ENCODE assay signal across 15 cellular contexts in the genomic region with DNA sequence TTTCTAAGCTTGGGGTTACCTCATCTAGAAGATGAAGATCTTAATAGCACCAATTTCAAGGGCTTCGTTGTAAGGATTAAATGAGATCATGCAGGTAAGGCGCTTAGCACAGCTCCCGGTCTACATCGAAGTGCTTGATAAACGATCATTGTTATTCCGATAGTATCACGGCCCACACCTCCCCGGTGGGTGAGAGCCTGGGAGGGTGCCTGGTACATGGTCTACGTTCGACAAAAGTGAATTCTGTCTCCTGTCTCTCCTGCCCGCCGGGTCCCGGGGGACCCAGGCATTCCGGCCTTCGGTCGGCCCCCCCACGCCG. TPM values are rescaled to one million over a fixed set of nuclear protein-coding genes. Genes with fewer than 3 reads are reported as not detected.
DNase-seq lines count a peak whose midpoint lies in the region; ATAC-seq, FAIRE-seq and TF ChIP-seq lines count a peak whose summit lies in the region.
"Had no signal": no experiment of that assay in that cellular context is flagged by ENCODE, and none has a peak within 500 bp of the region (broad histone marks: within the 10 kb centered on the region; RNA-seq: fewer than 3 reads in every experiment).

No MANE protein-coding gene starts in this region.

- POLR2A ChIA-PET in K562 (lab: Yijun Ruan, JAX) = interaction anchor here (1.6 kb wide), 1 partner anchor 11 kb away, joined by 6 read pairs; no protein-coding TSS in a partner anchor

- H4K20me1 ChIP-seq in GM23338 (replicated peaks; ENCODE audit: insufficient read depth) (0 out of 2 replicates have a peak, but pooled peaks cover 9% of the 10 kb centered on the region), K562 (replicated peaks; ENCODE audit: control insufficient read depth, insufficient read depth, low read length) (no peaks in the 10 kb centered on the region; the same call in 1 of the 2 replicates)

- H2AFZ ChIP-seq in GM23338 (peak overlapping the region; percentile 95), K562 (ENCODE audit: low read depth, low read length) (no peak overlapping the region)
- H2AFZ ChIP-seq: GM23248 had no signal

- H3K27ac ChIP-seq in GM23338 (ENCODE audit: low read depth) (no peak overlapping the region), K562 (ENCODE audit: extremely low read depth, low read depth, low read length) (no peak overlapping the region), layer of hippocampus (ENCODE audit: low read depth, low read length) (peak overlapping the region; percentile 90), gastrocnemius medialis (peak overlapping the region; percentile 95 to 99 (median 98))
- H3K27ac ChIP-seq: GM23248 had no signal

- H3K79me2 ChIP-seq in GM23338 (replicated peaks; ENCODE audit: insufficient read depth) (no peaks in the 10 kb centered on the region), K562 (ENCODE audit: control insufficient read depth, insufficient read depth, low read length) (no peaks in the 10 kb centered on the region)

- H3K4me2 ChIP-seq in GM23338 (peak overlapping the region; percentile 97), K562 (ENCODE audit: insufficient read depth, low read length) (no peak overlapping the region)

- WGBS in K562 (ENCODE audit: insufficient coverage, low coverage, missing lambda C conversion rate) = 60% methylated on average over 13 of the region's 18 CpGs

- TF ChIP-seq RAD21 in K562 (CRISPR knock-in tag; conservative IDR thresholded peaks at IDR 0.05 in 1 of 2, IDR thresholded peaks at IDR 0.05 in 1 of 2) = no peak

- H3K27ac Mint-ChIP-seq in GM23338 = no peak overlapping the region
- H3K27ac Mint-ChIP-seq: activated CD4-positive, alpha-beta memory T cell treated with anti-CD3 and anti-CD28 coated beads, Interleukin-2, amount 10 ng/mL, durations not matched to agents 7 days and 5 days; naive B cell had no signal

- no peak for DNase-seq in GM23338 (ENCODE audit: low spot score)
- no peak for DNase-seq in K562 (ENCODE audit: extremely low read depth in 1 of 4, low spot score in 3 of 4)
- DNase-seq in gastrocnemius medialis = no peak
- DNase-seq in activated CD4-positive, alpha-beta T cell treated with anti-CD3 and anti-CD28 coated beads for 1 hour = no peak
- no peak for DNase-seq in erythroblast (lab: John Stamatoyannopoulos, UW)
- no peak for DNase-seq in pons (ENCODE audit: low spot score)
- DNase-seq: activated CD4-positive, alpha-beta memory T cell treated with anti-CD3 and anti-CD28 coated beads, Interleukin-2, amount 10 ng/mL, durations not matched to agents 7 days and 5 days; effector CD8-positive, alpha-beta T cell; naive B cell; NCI-H1694 treated with DMSO at 0.1 percent for 48 hours; T1000 had no signal

- peaks cover 15% of the 10 kb centered on the region for H3K27me3 ChIP-seq in GM23338 (ENCODE audit: insufficient read depth)
- 0 out of 5 replicates have a peak, but pooled peaks cover 0 to 4% of the 10 kb centered on the region in 2 experiments for H3K27me3 ChIP-seq in K562 (ENCODE audit: control insufficient read depth in 2 of 2, insufficient read depth in 2 of 2, low read length in 2 of 2)
- H3K27me3 ChIP-seq in layer of hippocampus (ENCODE audit: control insufficient read depth, insufficient read depth, low read length) = peaks cover 5% of the 10 kb centered on the region
- H3K27me3 ChIP-seq in gastrocnemius medialis = no peaks in the 10 kb centered on the region

- in situ Hi-C loops in K562 (cut with MboI) (no loop called here), gastrocnemius medialis (cut with MboI; ENCODE audit: low sequenced_read_pairs in 4 of 4) (no loop called here)

- H3K4me3 Mint-ChIP-seq in GM23338 = no peak overlapping the region
- H3K4me3 Mint-ChIP-seq: activated CD4-positive, alpha-beta memory T cell treated with anti-CD3 and anti-CD28 coated beads, Interleukin-2, amount 10 ng/mL, durations not matched to agents 7 days and 5 days had no signal

- no peak for TF ChIP-seq POLR2A in K562 (conservative IDR thresholded peaks at IDR 0.05)
- no peak for TF ChIP-seq POLR2A in gastrocnemius medialis (IDR thresholded peaks at IDR 0.05)
- no peak for TF ChIP-seq POLR2A in erythroblast (IDR thresholded peaks at IDR 0.05; ENCODE audit: low read length)

- TF ChIP-seq CTCF in GM23338 (conservative IDR thresholded peaks at IDR 0.05; ENCODE audit: low read depth in 2 of 2) (no peak), K562 (IDR thresholded peaks at IDR 0.05 in 2 of 3, conservative IDR thresholded peaks at IDR 0.05 in 1 of 3; ENCODE audit: insufficient read depth in 2 of 3, low read depth in 1 of 3, low read length in 3 of 3) (no peak), gastrocnemius medialis (IDR thresholded peaks at IDR 0.05 in 4 of 5, conservative IDR thresholded peaks at IDR 0.05 in 1 of 5) (no peak)

- H3K9ac ChIP-seq in K562 (ENCODE audit: insufficient read depth in 1 of 2, low read depth in 2 of 2, low read length in 2 of 2) = no peak overlapping the region
- H3K9ac ChIP-seq: GM23248 had no signal

- peaks cover 86% of the 10 kb centered on the region for H3K9me3 Mint-ChIP-seq in GM23338
- H3K9me3 Mint-ChIP-seq: activated CD4-positive, alpha-beta memory T cell treated with anti-CD3 and anti-CD28 coated beads, Interleukin-2, amount 10 ng/mL, durations not matched to agents 7 days and 5 days had no signal

- H3K9me1 ChIP-seq in K562 (ENCODE audit: control insufficient read depth, insufficient read depth, low read length) = no peaks in the 10 kb centered on the region

- CTCF ChIA-PET in K562 (lab: Yijun Ruan, JAX; ENCODE audit: low intra/inter-chr PET ratio) = no interaction called here

- peaks cover 4% of the 10 kb centered on the region; the same call in 1 of the 2 replicates for H3K4me1 ChIP-seq in GM23338 (ENCODE audit: insufficient read depth)
- H3K4me1 ChIP-seq in K562 (replicated peaks in 1 of 2; ENCODE audit: control insufficient read depth in 2 of 2, insufficient read depth in 2 of 2, low read length in 2 of 2) = peaks cover 0 to 18% of the 10 kb centered on the region in 2 experiments; a peak in 2 of 5 replicates
- peaks cover 36 to 39% of the 10 kb centered on the region in 2 donors for H3K4me1 ChIP-seq in gastrocnemius medialis

- H3K36me3 Mint-ChIP-seq in GM23338 (ENCODE audit: low read depth) = peaks cover 44% of the 10 kb centered on the region

- H3K36me3 ChIP-seq in GM23338 (ENCODE audit: insufficient read depth) (no peaks in the 10 kb centered on the region), K562 (ENCODE audit: control insufficient read depth, insufficient read depth, low read length) (no peaks in the 10 kb centered on the region), gastrocnemius medialis (no peaks in the 10 kb centered on the region)

- no peaks in the 10 kb centered on the region for H3K9me2 ChIP-seq in GM23338 (ENCODE audit: insufficient read depth)

- no peak for TF ChIP-seq EP300 in K562 (IDR thresholded peaks at IDR 0.05; ENCODE audit: low read length)

- peaks cover 11% of the 10 kb centered on the region; the same call in 1 of the 2 replicates for H3F3A ChIP-seq in GM23338 (replicated peaks; ENCODE audit: low read depth)

- H3K27me3 Mint-ChIP-seq in GM23338 (ENCODE audit: insufficient read depth, low read depth, poor library complexity) = peaks cover 4% of the 10 kb centered on the region

- no peak for FAIRE-seq in K562 (lab: Jason Lieb, UNC)

- no TSS peak for BruUV-seq in K562 (replicated peaks; lab: Mats Ljungman, UMichigan)

- H3K9me3 ChIP-seq in K562 (replicated peaks; ENCODE audit: control insufficient read depth, insufficient read depth, low read depth, low read length) (no peaks in the 10 kb centered on the region), gastrocnemius medialis (no peaks in the 10 kb centered on the region)

- ATAC-seq in GM23338 (no peak), K562 (no peak), gastrocnemius medialis (peak in 1 of 2 donors; percentile 7), GM18502 (IDR thresholded peaks at IDR 0.05; ENCODE audit: poor library complexity, unreplicated experiment) (no peak)

- peak overlapping the region; percentile 84 for H3K4me3 ChIP-seq in GM23338
- no peak overlapping the region for H3K4me3 ChIP-seq in K562
- peak overlapping the region; percentile 70 to 95 (median 75) for H3K4me3 ChIP-seq in gastrocnemius medialis
- H3K4me3 ChIP-seq: GM23248 had no signal

- H3K4me1 Mint-ChIP-seq in GM23338 = no peaks in the 10 kb centered on the region
- H3K4me1 Mint-ChIP-seq: activated CD4-positive, alpha-beta memory T cell treated with anti-CD3 and anti-CD28 coated beads, Interleukin-2, amount 10 ng/mL, durations not matched to agents 7 days and 5 days had no signal

- intact Hi-C loops in K562 (cut with micrococcal nuclease) = no loop called here
- intact Hi-C loops in gastrocnemius medialis (cut with DNase I; ENCODE audit: low total_unique reads) = loop anchor here (5.0 to 10.0 kb wide), 4 partner anchors 282 to 1566 kb away; a partner anchor contains a TSS

RNA-seq across cellular contexts. Expression of a gene that starts 0.5 kb away (rescaled TPM):
- total RNA-seq in GM23338 (2014; rRNA removed; shearing (Covaris generic)) = 25.5 and 27.3 TPM in 2 replicates
- polyA plus RNA-seq in GM23338 (2016; fragmentation: Nextera tagmentation; extraction: Ambion mirVana) = 27.5 and 29.1 TPM in 2 replicates
- total RNA-seq in K562 (2011; cell fraction: chromatin; rRNA removed; ENCODE audit: low replicate concordance) = 0.69 and 0.90 TPM in 2 replicates
- 0.50 and 1.1 TPM in 2 replicates for total RNA-seq in K562 (2011; cell fraction: nucleolus; rRNA removed)
- total RNA-seq in K562 (2011; cell fraction: nucleoplasm; rRNA removed) = 0.95 and 1.1 TPM in 2 replicates
- total RNA-seq in K562 (2014; rRNA removed) = 0.32 and 0.41 TPM in 2 replicates
- total RNA-seq in K562 (2014; rRNA removed; fragmentation: Illumina TruSeq; extraction: Trizol) = 0.04 and 0.06 TPM in 2 replicates
- total RNA-seq in K562 (2015; rRNA removed; fragmentation: Illumina TruSeq; extraction: Trizol) = 0.07 and 0.19 TPM in 2 replicates
- 0.74 and 0.86 TPM in 2 replicates for total RNA-seq in K562 (2021)
- 0.14 and 0.15 TPM in 2 replicates for polyA plus RNA-seq in K562 (2011; rRNA removed)
- 0.24 TPM in 2 replicates for polyA plus RNA-seq in K562 (2011; cell fraction: cytosol; rRNA removed)
- polyA plus RNA-seq in K562 (2011; cell fraction: nucleus; rRNA removed) = 0.14 and 0.43 TPM in 2 replicates
- 0.31 and 0.78 TPM in 2 replicates for polyA plus RNA-seq in K562 (2012)
- 0.19 and 0.53 TPM in 2 replicates for polyA plus RNA-seq in K562 (2014; fragmentation: Illumina TruSeq; extraction: Trizol)
- polyA plus RNA-seq in K562 (2014; fragmentation: Nextera tagmentation; extraction: Ambion mirVana) = not detected
- polyA plus RNA-seq in K562 (2014; rRNA removed) = 0.23 and 0.40 TPM in 2 replicates
- polyA minus RNA-seq in K562 (2011; rRNA and poly(A)+ RNA removed) = 0.03 and 0.35 TPM in 2 replicates
- polyA minus RNA-seq in K562 (2011; cell fraction: cytosol; rRNA and poly(A)+ RNA removed) = not detected in 2 replicates
- polyA minus RNA-seq in K562 (2011; cell fraction: nucleus; rRNA and poly(A)+ RNA removed) = 0.13 and 0.44 TPM in 2 replicates
- total RNA-seq in gastrocnemius medialis = 100 to 1,000 TPM; 103 to 174 (median 141) TPM
- total RNA-seq: activated CD4-positive, alpha-beta memory T cell treated with anti-CD3 and anti-CD28 coated beads, Interleukin-2, amount 10 ng/mL, durations not matched to agents 7 days and 5 days; GM23248 had no signal
- polyA plus RNA-seq: GM23248 had no signal

RNA-seq across cellular contexts. Expression of a gene that starts 39.8 kb away (rescaled TPM):
- 3.1 TPM in 1 of 2 replicates, not detected in the other for total RNA-seq in GM23338 (2014; rRNA removed; shearing (Covaris generic))
- polyA plus RNA-seq in GM23338 (2016; fragmentation: Nextera tagmentation; extraction: Ambion mirVana) (5.0 and 6.2 TPM in 2 replicates), K562 (2011; rRNA removed) (not detected in 2 replicates), K562 (2014; fragmentation: Illumina TruSeq; extraction: Trizol) (not detected in 2 replicates), K562 (2014; fragmentation: Nextera tagmentation; extraction: Ambion mirVana) (not detected), K562 (2014; rRNA removed) (not detected in 2 replicates)
- not detected in 2 replicates for total RNA-seq in K562 (2011; cell fraction: chromatin; rRNA removed; ENCODE audit: low replicate concordance)
- not detected in 2 replicates for total RNA-seq in K562 (2011; cell fraction: nucleolus; rRNA removed)
- not detected in 2 replicates for total RNA-seq in K562 (2011; cell fraction: nucleoplasm; rRNA removed)
- total RNA-seq in K562 (2014; rRNA removed) (not detected in 2 replicates), K562 (2014; rRNA removed; fragmentation: Illumina TruSeq; extraction: Trizol) (not detected in 2 replicates), K562 (2015; rRNA removed; fragmentation: Illumina TruSeq; extraction: Trizol) (not detected in 2 replicates), K562 (2021) (not detected in 2 replicates), gastrocnemius medialis (not detected)
- not detected in 2 replicates for polyA plus RNA-seq in K562 (2011; cell fraction: cytosol; rRNA removed)
- polyA plus RNA-seq in K562 (2011; cell fraction: nucleus; rRNA removed) = not detected in 2 replicates
- polyA plus RNA-seq in K562 (2012) = not detected in 2 replicates
- not detected in 2 replicates for polyA minus RNA-seq in K562 (2011; rRNA and poly(A)+ RNA removed)
- polyA minus RNA-seq in K562 (2011; cell fraction: cytosol; rRNA and poly(A)+ RNA removed) = not detected in 2 replicates
- not detected in 2 replicates for polyA minus RNA-seq in K562 (2011; cell fraction: nucleus; rRNA and poly(A)+ RNA removed)
- total RNA-seq: activated CD4-positive, alpha-beta memory T cell treated with anti-CD3 and anti-CD28 coated beads, Interleukin-2, amount 10 ng/mL, durations not matched to agents 7 days and 5 days; GM23248; subcutaneous adipose tissue had no signal
- polyA plus RNA-seq: GM23248 had no signal

Comparison
In these comparisons a context has a peak if more than half of its experiments do, and no peak if none do; other contexts are left out.
1. H3K27ac ChIP-seq: peak in layer of hippocampus (single experiment) and gastrocnemius medialis (4 of 4); none in GM23338 (single experiment) and K562 (single experiment).
2. RNA of a gene that starts 0.5 kb away (total RNA-seq): 103 to 174 TPM in gastrocnemius medialis and 25.5 to 27.3 TPM in GM23338; 0.04 to 1.1 TPM in K562; every median in the first group is over 10 times any median in the second.